In the genomic region with DNA sequence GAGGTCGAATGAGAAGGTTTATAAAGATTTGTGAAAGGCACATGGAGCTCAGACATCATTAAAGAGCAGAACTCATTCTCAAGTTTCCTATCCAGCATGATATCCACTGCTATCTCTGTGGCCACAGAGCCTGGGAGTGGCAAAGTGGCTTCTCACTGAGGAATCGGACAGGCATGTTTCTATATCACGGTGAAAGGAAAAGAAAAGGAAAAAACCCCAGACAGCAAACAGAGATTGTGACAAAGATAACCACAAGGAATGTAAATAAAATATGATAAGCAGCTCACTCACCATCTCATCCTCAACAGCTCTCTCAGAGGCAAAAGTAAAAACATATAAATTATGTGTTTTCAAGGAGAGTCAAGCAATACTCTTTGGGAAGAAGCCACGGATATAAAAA, we compare ENCODE assay signal across 2 cellular contexts.
TF ChIP-seq lines count a peak whose summit lies in the region.

No MANE protein-coding gene starts in this region.

TF ChIP-seq in A549, 52 proteins besides CTCF, POLR2A, EP300 and RAD21:
- no peak for TF ChIP-seq HOXB5 (CRISPR knock-in tag; IDR thresholded peaks at IDR 0.05)
- TF ChIP-seq GATA3 (IDR thresholded peaks at IDR 0.05; ENCODE audit: borderline replicate concordance) = peak; percentile 70; the same call in 1 of the 2 replicates
- no peak for TF ChIP-seq HMGXB4 (CRISPR knock-in tag; IDR thresholded peaks at IDR 0.05; ENCODE audit: borderline replicate concordance)
- TF ChIP-seq HOXA7 (CRISPR knock-in tag; IDR thresholded peaks at IDR 0.05) = no peak
TF ChIP-seq in A549: peak in this region for 1.

TF ChIP-seq in IMR-90, 13 proteins besides CTCF, POLR2A, EP300 and RAD21:
- TF ChIP-seq, protein P1, sequence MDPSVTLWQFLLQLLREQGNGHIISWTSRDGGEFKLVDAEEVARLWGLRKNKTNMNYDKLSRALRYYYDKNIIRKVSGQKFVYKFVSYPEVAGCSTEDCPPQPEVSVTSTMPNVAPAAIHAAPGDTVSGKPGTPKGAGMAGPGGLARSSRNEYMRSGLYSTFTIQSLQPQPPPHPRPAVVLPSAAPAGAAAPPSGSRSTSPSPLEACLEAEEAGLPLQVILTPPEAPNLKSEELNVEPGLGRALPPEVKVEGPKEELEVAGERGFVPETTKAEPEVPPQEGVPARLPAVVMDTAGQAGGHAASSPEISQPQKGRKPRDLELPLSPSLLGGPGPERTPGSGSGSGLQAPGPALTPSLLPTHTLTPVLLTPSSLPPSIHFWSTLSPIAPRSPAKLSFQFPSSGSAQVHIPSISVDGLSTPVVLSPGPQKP (IDR thresholded peaks at IDR 0.05; ENCODE audit: borderline replicate concordance, low read depth, low read length) = no peak
- no peak for TF ChIP-seq RFX5 (IDR thresholded peaks at IDR 0.05; ENCODE audit: low read depth, low read length)
- no peak for TF ChIP-seq USF2 (IDR thresholded peaks at IDR 0.05; ENCODE audit: low read depth, low read length)
- no peak for TF ChIP-seq SMC3 (IDR thresholded peaks at IDR 0.05; ENCODE audit: low read depth, low read length)
- TF ChIP-seq MXI1 (IDR thresholded peaks at IDR 0.05; ENCODE audit: borderline replicate concordance, low read depth, low read length) = no peak
- no peak for TF ChIP-seq CEBPB (IDR thresholded peaks at IDR 0.05; ENCODE audit: low read depth, low read length)
- TF ChIP-seq CHD1 (IDR thresholded peaks at IDR 0.05; ENCODE audit: low read depth, low read length) = no peak
- no peak for TF ChIP-seq BHLHE40 (IDR thresholded peaks at IDR 0.05; ENCODE audit: low read depth, low read length)
- TF ChIP-seq MAZ (IDR thresholded peaks at IDR 0.05; ENCODE audit: borderline replicate concordance, low read depth, low read length) = no peak
- no peak for TF ChIP-seq MAFK (IDR thresholded peaks at IDR 0.05; ENCODE audit: low read depth, low read length)
- TF ChIP-seq FOS (IDR thresholded peaks at IDR 0.05; ENCODE audit: low read depth, low read length) = no peak
- no peak for TF ChIP-seq NFE2L2 (IDR thresholded peaks at IDR 0.05; ENCODE audit: low read depth, low read length)
